Comparison of ENCODE assay signal across 8 cellular contexts in the genomic region with DNA sequence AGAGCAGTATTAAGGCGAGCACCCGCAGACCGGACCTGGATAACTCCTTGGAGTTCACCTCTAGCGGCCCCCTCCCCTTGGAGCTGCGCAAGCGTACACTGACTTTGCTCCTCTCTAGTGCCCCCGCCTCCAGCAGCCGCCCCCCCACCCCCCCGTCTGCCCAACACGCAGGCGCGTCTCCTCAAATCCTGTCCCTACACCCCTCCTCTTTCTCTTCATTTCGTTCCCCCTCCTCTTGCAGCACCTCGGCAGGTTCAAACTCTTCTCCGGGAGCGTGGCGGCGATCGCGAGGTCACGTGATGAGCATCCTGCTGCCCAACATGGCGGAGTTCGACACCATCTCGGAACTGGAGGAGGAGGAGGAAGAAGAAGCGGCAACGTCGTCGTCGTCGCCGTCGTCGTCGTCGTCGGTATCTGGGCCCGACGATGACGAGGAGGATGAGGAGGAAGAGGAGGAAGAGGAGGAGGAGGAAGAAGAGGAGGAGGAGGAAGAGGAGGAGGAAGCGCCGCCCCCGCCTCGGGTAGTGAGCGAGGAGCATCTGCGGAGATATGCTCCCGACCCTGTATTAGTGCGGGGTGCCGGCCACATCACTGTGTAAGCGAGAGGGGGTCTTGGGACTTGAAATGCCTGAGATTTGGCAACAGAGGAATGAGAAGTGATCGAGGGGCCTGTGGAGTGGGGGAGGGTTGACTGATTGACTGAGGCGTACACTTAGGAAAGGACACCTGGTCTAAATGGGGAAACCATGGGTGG. TPM values are rescaled to one million over a fixed set of nuclear protein-coding genes. Genes with fewer than 3 reads are reported as not detected.
A peak's percentile ranks its signal among the peaks of the same experiment; 100 is the strongest.
DNase-seq lines count a peak whose midpoint lies in the region; FAIRE-seq and TF ChIP-seq lines count a peak whose summit lies in the region.

CHIC1 (plus strand) TSS at position 212 of the 754 bp plus-strand sequence; CDS start at position 300, 88 bp downstream.

- DNase-seq in EH (ENCODE audit: low read depth) (peak; percentile 68), H54 (ENCODE audit: insufficient read length, low spot score) (peak; percentile 33), NAMALWA (ENCODE audit: low spot score) (peak; percentile 85), T follicular helper cell (ENCODE audit: low read depth) (peak; percentile 59), amygdala (lab: John Stamatoyannopoulos, UW) (peak in 53 of 56 donors; percentile 0 to 79 (median 41)), right atrium auricular region (ENCODE audit: low spot score) (peak; percentile 63), pulmonary artery endothelial cell (ENCODE audit: low read depth, low spot score) (peak; percentile 7)

- no peaks in the 10 kb centered on the region for H3K36me3 ChIP-seq in right atrium auricular region
- no peaks in the 10 kb centered on the region for H3K36me3 ChIP-seq in urinary bladder (ENCODE audit: insufficient read depth)

- no peaks in the 10 kb centered on the region for H3K9me3 ChIP-seq in right atrium auricular region

- H3K27me3 ChIP-seq in right atrium auricular region, result no peaks in the 10 kb centered on the region

- no peaks in the 10 kb centered on the region for H3K4me1 ChIP-seq in right atrium auricular region
- H3K4me1 ChIP-seq in urinary bladder (ENCODE audit: insufficient read depth), result no peaks in the 10 kb centered on the region

- TF ChIP-seq POLR2A in H54 (IDR thresholded peaks at IDR 0.05; ENCODE audit: low read depth, low read length), result peak; percentile 71

- H3K27ac ChIP-seq in right atrium auricular region (peak within 1 kb of the TSS; percentile 76 to 85), urinary bladder (ENCODE audit: low read depth) (peak within 1 kb of the TSS; percentile 90)

- no peak for TF ChIP-seq CTCF in right atrium auricular region (IDR thresholded peaks at IDR 0.05)

- under 1% methylated on average over 51 of the region's 51 CpGs for WGBS in urinary bladder

- H3K4me3 ChIP-seq in right atrium auricular region, result peak within 1 kb of the TSS; percentile 60 to 61
- peak within 1 kb of the TSS; percentile 61 for H3K4me3 ChIP-seq in urinary bladder (ENCODE audit: low read depth, low read length)

- no peak for FAIRE-seq in H54 (lab: Jason Lieb, UNC)

RNA-seq across cellular contexts. Expression of gene CHIC1, which starts in this region (rescaled TPM):
- total RNA-seq in right atrium auricular region, result 10 to 100 TPM in 1 of 2 donors, 1 to 10 TPM in 1; 9.2 to 17.9 TPM
- 7.6 and 9.2 TPM in 2 replicates for total RNA-seq in pulmonary artery endothelial cell
- total RNA-seq in urinary bladder, result 30.1 TPM
- 6.1 TPM for polyA plus RNA-seq in urinary bladder

Comparison
In these comparisons a context has a peak if more than half of its experiments do, and no peak if none do; other contexts are left out.
1. Peak in every context shown above with its lines: DNase-seq, H3K4me3 ChIP-seq and H3K27ac ChIP-seq.
2. DNase-seq: peak in every context shown above with its lines; median percentile 85 in NAMALWA; 68 in EH; 63 in right atrium auricular region; 59 in T follicular helper cell; 41 in amygdala; 33 in H54; 7 in pulmonary artery endothelial cell.